Comparison of ENCODE assay signal across 8 cellular contexts in genomic region chr1:230104395-230105244, GRCh38. TPM values are rescaled to one million over a fixed set of nuclear protein-coding genes. Genes with fewer than 3 reads are reported as not detected.
DNase-seq lines count a peak whose midpoint lies in the region; ATAC-seq and TF ChIP-seq lines count a peak whose summit lies in the region.

No MANE protein-coding gene starts in this region.

- CTCF ChIA-PET in Panc1 (lab: Charles Lee) = interaction anchor here (1.0 kb wide), 1 partner anchor 9 kb away, joined by 3 read pairs; no protein-coding TSS in a partner anchor

- H3K27me3 ChIP-seq in Panc1 (ENCODE audit: control insufficient read depth, insufficient read depth, low read length) (no peaks in the 10 kb centered on the region), suprapubic skin (no peaks in the 10 kb centered on the region)

- ATAC-seq in GM19043 (IDR thresholded peaks at IDR 0.05; ENCODE audit: low read depth, unreplicated experiment) = peak; percentile 30
- peak; percentile 94 for ATAC-seq in Panc1
- ATAC-seq in activated T-helper 17 cell treated with anti-CD3 and anti-CD28 coated beads, Interleukin-2, amount 50 U/mL, for 72 hours (replicated peaks) = peak; percentile 78

- peak overlapping the region; percentile 88 for H3K4me3 Mint-ChIP-seq in activated T-helper 17 cell treated with anti-CD3 and anti-CD28 coated beads, Interleukin-2, amount 50 U/mL, for 72 hours

- intact Hi-C loops in Panc1 (cut with micrococcal nuclease; ENCODE audit: unreplicated experiment) = no loop called here

- peak overlapping the region; percentile 93 for H3K27ac ChIP-seq in Panc1 (ENCODE audit: low read length)
- H3K27ac ChIP-seq in suprapubic skin = peak overlapping the region; percentile 66

- no TSS peak for BruUV-seq in Panc1 (replicated peaks; lab: Mats Ljungman, UMichigan)

- H3K36me3 Mint-ChIP-seq in activated T-helper 17 cell treated with anti-CD3 and anti-CD28 coated beads, Interleukin-2, amount 50 U/mL, for 72 hours (ENCODE audit: low read depth) = peaks cover 19% of the 10 kb centered on the region

- in situ Hi-C loops in Panc1 (cut with HindIII; ENCODE audit: low pct_unique_long_range_greater_than_20kb, low sequenced_read_pairs) = no loop called here

- H3K27me3 Mint-ChIP-seq in activated T-helper 17 cell treated with anti-CD3 and anti-CD28 coated beads, Interleukin-2, amount 50 U/mL, for 72 hours = no peaks in the 10 kb centered on the region

- WGBS in suprapubic skin = 13% methylated on average over 19 of the region's 19 CpGs

- no peaks in the 10 kb centered on the region for H3K9me3 Mint-ChIP-seq in activated T-helper 17 cell treated with anti-CD3 and anti-CD28 coated beads, Interleukin-2, amount 50 U/mL, for 72 hours

- H3K9me3 ChIP-seq in Panc1 (ENCODE audit: control insufficient read depth, insufficient read depth, low read depth, low read length) (no peaks in the 10 kb centered on the region), suprapubic skin (no peaks in the 10 kb centered on the region)

- no peaks in the 10 kb centered on the region; the same call in 1 of the 2 replicates for H3K36me3 ChIP-seq in Panc1 (ENCODE audit: control insufficient read depth, insufficient read depth, low read length)
- H3K36me3 ChIP-seq in suprapubic skin = no peaks in the 10 kb centered on the region

- DNase-seq in AML-193 (lab: John Stamatoyannopoulos, UW) (peak; percentile 84 to 86), HK-2 (ENCODE audit: unreplicated experiment) (peak; percentile 99), Panc1 (ENCODE audit: low read depth, low spot score) (peak; percentile 98), fibroblast of the aortic adventitia (ENCODE audit: low read depth) (peak; percentile 99), nucleus accumbens (lab: John Stamatoyannopoulos, UW) (peak in 51 of 56 donors; percentile 9 to 94 (median 54)), suprapubic skin (ENCODE audit: low spot score in 2 of 2) (peak; percentile 96 to 98)

- no peak for TF ChIP-seq POLR2A in suprapubic skin (IDR thresholded peaks at IDR 0.05)

- H3K4me1 Mint-ChIP-seq in activated T-helper 17 cell treated with anti-CD3 and anti-CD28 coated beads, Interleukin-2, amount 50 U/mL, for 72 hours = peaks cover 55% of the 10 kb centered on the region

- H3K4me1 ChIP-seq in Panc1 (ENCODE audit: control insufficient read depth, insufficient read depth, low read length) (peaks cover 61% of the 10 kb centered on the region), suprapubic skin (peaks cover 34% of the 10 kb centered on the region)

- peak overlapping the region; percentile 17 to 39 for H3K4me3 ChIP-seq in Panc1 (ENCODE audit: low read depth in 2 of 2, low read length in 2 of 2)
- H3K4me3 ChIP-seq in fibroblast of the aortic adventitia (ENCODE audit: low read depth, low read length) = peak overlapping the region; percentile 23
- H3K4me3 ChIP-seq in suprapubic skin = peak overlapping the region; percentile 3

- TF ChIP-seq CTCF in Panc1 (IDR thresholded peaks at IDR 0.05) = no peak
- no peak for TF ChIP-seq CTCF in fibroblast of the aortic adventitia (IDR thresholded peaks at IDR 0.05; ENCODE audit: insufficient read depth, low read length)
- TF ChIP-seq CTCF in suprapubic skin (IDR thresholded peaks at IDR 0.05) = no peak

- POLR2A ChIA-PET in Panc1 (lab: Charles Lee) = interaction anchor here (0.5 kb wide), 1 partner anchor 1200 kb away, joined by 4 read pairs; no protein-coding TSS in a partner anchor

- H3K27ac Mint-ChIP-seq in activated T-helper 17 cell treated with anti-CD3 and anti-CD28 coated beads, Interleukin-2, amount 50 U/mL, for 72 hours = peak overlapping the region; percentile 80

- peak; percentile 75 for TF ChIP-seq EP300 in suprapubic skin (IDR thresholded peaks at IDR 0.05)

RNA-seq across cellular contexts. Expression of gene GALNT2, which starts 37.6 kb away (rescaled TPM):
- total RNA-seq in Panc1 (2021; ENCODE audit: unreplicated experiment) (152 TPM), fibroblast of the aortic adventitia (ENCODE audit: low replicate concordance) (29.5 and 68.1 TPM in 2 replicates), suprapubic skin (10 to 100 TPM; 24.1 to 40.2 (median 36.4) TPM)
- polyA plus RNA-seq in Panc1 (2012; ENCODE audit: insufficient read length) = 129 TPM
- 10 to 100 TPM; 49.7 to 53.6 TPM for total RNA-seq in activated T-helper 17 cell treated with anti-CD3 and anti-CD28 coated beads, Interleukin-2, amount 50 U/mL, for 72 hours

Comparison
In these comparisons a context has a peak if more than half of its experiments do, and no peak if none do; other contexts are left out.
1. Peak in every context shown above with its lines: DNase-seq, ATAC-seq, H3K4me3 ChIP-seq and H3K27ac ChIP-seq.
2. ATAC-seq: peak in every context shown above with its lines; median percentile 94 in Panc1; 78 in activated T-helper 17 cell treated with anti-CD3 and anti-CD28 coated beads, Interleukin-2, amount 50 U/mL, for 72 hours; 30 in GM19043.